19 cellular contexts compared by ENCODE assay signal in the genomic region with DNA sequence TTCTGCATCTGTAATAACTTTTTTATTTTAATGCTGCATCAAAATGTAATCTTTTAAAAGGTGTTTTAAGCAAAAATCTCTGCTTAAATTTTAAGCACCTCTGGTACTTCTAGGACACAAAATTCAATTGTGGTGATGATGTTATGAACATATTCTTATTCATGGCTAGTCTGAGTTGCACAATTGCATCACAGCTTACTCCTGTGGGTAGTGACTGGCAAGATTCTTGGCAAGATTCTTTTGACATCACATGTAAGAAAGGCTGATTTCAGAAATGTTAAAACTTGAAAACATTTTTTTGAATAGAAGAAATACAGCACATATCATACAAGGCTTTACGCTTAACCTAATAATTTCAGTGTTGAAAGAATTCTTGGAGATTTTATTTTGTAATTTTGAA. TPM values are rescaled to one million over a fixed set of nuclear protein-coding genes. Genes with fewer than 3 reads are reported as not detected.
DNase-seq lines count a peak whose midpoint lies in the region; ATAC-seq and TF ChIP-seq lines count a peak whose summit lies in the region.
"Had no signal": no experiment of that assay in that cellular context is flagged by ENCODE, and none has a peak within 500 bp of the region (broad histone marks: within the 10 kb centered on the region; RNA-seq: fewer than 3 reads in every experiment).

No MANE protein-coding gene starts in this region.

- no peaks in the 10 kb centered on the region for H3K79me1 ChIP-seq in H9 (ENCODE audit: insufficient read depth, low read depth, low read length, poor library complexity, severe bottlenecking)

- H3F3A ChIP-seq in neural progenitor cell (ENCODE audit: low read depth): no peaks in the 10 kb centered on the region

- H3K9ac ChIP-seq in adipocyte (ENCODE audit: low read length) (no peak overlapping the region), H9 (ENCODE audit: extremely low read depth, insufficient read length, low read length) (no peak overlapping the region), neural progenitor cell (no peak overlapping the region)

- H3K4me2 ChIP-seq in H9 (ENCODE audit: insufficient read depth, insufficient read length, low read length) (no peak overlapping the region), neural progenitor cell (no peak overlapping the region)

- H3K4me3 Mint-ChIP-seq in H9: no peak overlapping the region
- H3K4me3 Mint-ChIP-seq in neural progenitor cell: no peak overlapping the region
- H3K4me3 Mint-ChIP-seq: CD4-positive, alpha-beta memory T cell had no signal

- no peak overlapping the region for H2BK20ac ChIP-seq in H9 (ENCODE audit: low read depth, low read length, poor library complexity, severe bottlenecking)

- H3K9me3 ChIP-seq in adipocyte (ENCODE audit: control insufficient read depth, low read length): peaks cover 14% of the 10 kb centered on the region
- no peaks in the 10 kb centered on the region for H3K9me3 ChIP-seq in H9 (ENCODE audit: control insufficient read depth, low read depth, low read length)
- H3K9me3 ChIP-seq in neural progenitor cell (ENCODE audit: low read depth): peaks cover 5% of the 10 kb centered on the region

- H3K27me3 Mint-ChIP-seq in H9 (ENCODE audit: low read depth): no peaks in the 10 kb centered on the region; the same call in 1 of the 2 replicates
- H3K27me3 Mint-ChIP-seq in neural progenitor cell (ENCODE audit: insufficient read depth, low read depth): no peaks in the 10 kb centered on the region
- H3K27me3 Mint-ChIP-seq: CD4-positive, alpha-beta memory T cell had no signal

- H2BK12ac ChIP-seq in H9 (ENCODE audit: insufficient read length, low read depth, low read length): no peak overlapping the region

- H3K36me3 Mint-ChIP-seq in H9 (ENCODE audit: insufficient read depth in 1 of 3, low read depth in 3 of 3) (peaks cover 0 to 3% (median 2%) of the 10 kb centered on the region in 3 experiments; a peak in 2 of 7 replicates), neural progenitor cell (peaks cover 1% of the 10 kb centered on the region)

- no peak overlapping the region for H3T11ph ChIP-seq in H9 (ENCODE audit: low read length)

- no peaks in the 10 kb centered on the region for H3K23me2 ChIP-seq in H9 (ENCODE audit: insufficient read length, low read depth, low read length, poor library complexity, severe bottlenecking)

- H3K18ac ChIP-seq in H9 (ENCODE audit: insufficient read length, low read depth, low read length): no peak overlapping the region

- H3K4me1 Mint-ChIP-seq in H9: no peaks in the 10 kb centered on the region
- no peaks in the 10 kb centered on the region for H3K4me1 Mint-ChIP-seq in neural progenitor cell
- H3K4me1 Mint-ChIP-seq: CD4-positive, alpha-beta memory T cell had no signal

- H3K56ac ChIP-seq in H9 (ENCODE audit: insufficient read length, low read depth, low read length): no peak overlapping the region

- H4K20me1 ChIP-seq in H9 (ENCODE audit: control insufficient read depth, insufficient read depth, insufficient read length): no peaks in the 10 kb centered on the region
- H4K20me1 ChIP-seq in neural progenitor cell (ENCODE audit: low read depth): no peaks in the 10 kb centered on the region

- TF ChIP-seq CTCF in H9 (conservative IDR thresholded peaks at IDR 0.05): no peak
- TF ChIP-seq CTCF in neural progenitor cell (IDR thresholded peaks at IDR 0.05): no peak

- H3K4me3 ChIP-seq in adipocyte (ENCODE audit: low read length) (no peak overlapping the region), neural progenitor cell (no peak overlapping the region)
- H3K4me3 ChIP-seq: GM12878, SJCRH30 had no signal

- no peak overlapping the region for H3K4ac ChIP-seq in H9 (ENCODE audit: low read depth, low read length)

- H3K27ac Mint-ChIP-seq in H9 (no peak overlapping the region), neural progenitor cell (no peak overlapping the region)
- H3K27ac Mint-ChIP-seq: CD4-positive, alpha-beta memory T cell had no signal

- H3K27ac ChIP-seq in H9 (ENCODE audit: insufficient read length, low read depth, low read length) (no peak overlapping the region), neural progenitor cell (no peak overlapping the region)
- H3K27ac ChIP-seq: RWPE1, SJCRH30 had no signal

- H4K8ac ChIP-seq in H9 (replicated peaks; ENCODE audit: insufficient read length, low read depth, low read length): no peak overlapping the region

- no peak for ATAC-seq in HG03280 (IDR thresholded peaks at IDR 0.05; ENCODE audit: unreplicated experiment)
- ATAC-seq: GM12878, PC-3 had no signal

- no peak overlapping the region for H2BK15ac ChIP-seq in H9 (ENCODE audit: low read depth, low read length)

- no peak overlapping the region for H3K14ac ChIP-seq in H9 (ENCODE audit: insufficient read depth, low read length)

- peaks cover 4% of the 10 kb centered on the region for H3K4me1 ChIP-seq in adipocyte (ENCODE audit: control insufficient read depth, insufficient read depth, low read length)
- H3K4me1 ChIP-seq in H9 (ENCODE audit: insufficient read depth, low read length): no peaks in the 10 kb centered on the region
- H3K4me1 ChIP-seq in neural progenitor cell: no peaks in the 10 kb centered on the region
- H3K4me1 ChIP-seq: SJCRH30 had no signal

- H3K36me3 ChIP-seq in adipocyte (ENCODE audit: control insufficient read depth, insufficient read depth, low read length, severe bottlenecking) (no peaks in the 10 kb centered on the region), neural progenitor cell (no peaks in the 10 kb centered on the region)
- H3K36me3 ChIP-seq: SJCRH30 had no signal

- no CpG with 5 or more reads among the region's 1 CpG for WGBS in H9 (ENCODE audit: extremely low coverage, insufficient read length, low lambda C conversion rate)

- H4K5ac ChIP-seq in H9 (ENCODE audit: insufficient read length, low read depth, low read length): no peak overlapping the region

- no peak overlapping the region for H4K91ac ChIP-seq in H9 (ENCODE audit: insufficient read length, low read depth, low read length)

- H3K23ac ChIP-seq in H9 (ENCODE audit: insufficient read length, low read depth, low read length): no peak overlapping the region

- H3K79me2 ChIP-seq in H9 (ENCODE audit: insufficient read depth, low read length): no peaks in the 10 kb centered on the region
- H3K79me2 ChIP-seq in neural progenitor cell (ENCODE audit: low read depth): no peaks in the 10 kb centered on the region

- H2BK5ac ChIP-seq in H9 (ENCODE audit: insufficient read length, low read length): no peak overlapping the region

- peak; percentile 35 for DNase-seq in HCEC 1CT
- peak; percentile 39 for DNase-seq in adipocyte (ENCODE audit: low read depth)
- DNase-seq in fibroblast of gingiva (ENCODE audit: low read depth): peak; percentile 63
- peak; percentile 7 for DNase-seq in renal cortical epithelial cell (ENCODE audit: low read depth)
- no peak for DNase-seq in glomerular visceral epithelial cell (ENCODE audit: extremely low spot score)
- no peak for DNase-seq in H9
- DNase-seq in neural progenitor cell (ENCODE audit: low spot score): no peak
- DNase-seq: Calu3; CD4-positive, alpha-beta memory T cell; MM.1S; NCI-H1417; NCI-H187 treated with DMSO at 0.1 percent for 48 hours; NCI-H446 treated with DMSO at 0.1 percent for 48 hours; NCI-H748 treated with DMSO at 0.1 percent for 48 hours; PC-3; SJCRH30 had no signal

- no peak overlapping the region for H2AK5ac ChIP-seq in H9 (ENCODE audit: insufficient read length, low read length)

- no peak overlapping the region for H2BK120ac ChIP-seq in H9 (ENCODE audit: low read depth, low read length, poor library complexity, severe bottlenecking)

- H3K9me3 Mint-ChIP-seq in H9 (peaks cover 3 to 9% of the 10 kb centered on the region in 2 experiments; a peak in 4 of 5 replicates), neural progenitor cell (peaks cover 8% of the 10 kb centered on the region)

- H2AFZ ChIP-seq in H9 (ENCODE audit: low read length): no peak overlapping the region
- no peak overlapping the region for H2AFZ ChIP-seq in neural progenitor cell (replicated peaks)

- H3K27me3 ChIP-seq in adipocyte (replicated peaks; ENCODE audit: control insufficient read depth, insufficient read depth, low read length): no peaks in the 10 kb centered on the region
- no peaks in the 10 kb centered on the region for H3K27me3 ChIP-seq in H9 (ENCODE audit: insufficient read depth, low read length)
- no peaks in the 10 kb centered on the region for H3K27me3 ChIP-seq in neural progenitor cell
- H3K27me3 ChIP-seq: SJCRH30 had no signal

RNA-seq across cellular contexts. Expression of a gene that starts 35.7 kb away (rescaled TPM):
- 3.0 and 14.0 TPM in 2 replicates for total RNA-seq in renal cortical epithelial cell
- total RNA-seq in H9 (2021): 1.1 and 1.9 TPM in 2 replicates
- 6.4 and 21.0 TPM in 2 replicates for total RNA-seq in neural progenitor cell (ENCODE audit: low replicate concordance)

RNA-seq across cellular contexts. Expression of a gene that starts 35.9 kb away (rescaled TPM):
- total RNA-seq in renal cortical epithelial cell (78.8 and 97.2 TPM in 2 replicates), H9 (2021) (40.1 and 41.9 TPM in 2 replicates), neural progenitor cell (ENCODE audit: low replicate concordance) (61.5 and 68.0 TPM in 2 replicates)

Comparison
In these comparisons a context has a peak if more than half of its experiments do, and no peak if none do; other contexts are left out.
1. DNase-seq: peak in HCEC 1CT (single experiment), adipocyte (single experiment), fibroblast of gingiva (single experiment) and renal cortical epithelial cell (single experiment); none in glomerular visceral epithelial cell (single experiment), H9 (single experiment) and neural progenitor cell (single experiment).